ENCODE assay signal across 9 cellular contexts in the genomic region with DNA sequence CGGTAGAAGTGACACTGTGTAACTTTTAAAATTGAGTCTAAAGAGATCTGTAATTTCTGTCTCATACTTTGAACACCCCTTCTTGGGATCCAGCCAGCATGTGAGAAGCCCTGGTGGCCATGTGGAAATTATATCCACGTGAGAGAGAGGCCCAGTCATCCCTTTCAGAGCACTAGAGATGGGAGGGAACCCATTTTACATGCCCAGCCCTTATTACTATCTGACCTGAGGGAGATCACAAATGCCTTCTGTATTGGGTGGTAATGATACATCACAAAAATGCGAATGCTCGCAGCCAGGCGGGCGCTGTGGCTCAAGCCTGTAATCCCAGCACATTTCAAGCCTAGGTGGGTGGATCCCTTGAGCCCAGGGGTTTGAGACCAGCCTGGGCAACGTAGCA. TPM values are rescaled to one million over a fixed set of nuclear protein-coding genes. Genes with fewer than 3 reads are reported as not detected.
A peak's percentile ranks its signal among the peaks of the same experiment; 100 is the strongest.
DNase-seq lines count a peak whose midpoint lies in the region; ATAC-seq and TF ChIP-seq lines count a peak whose summit lies in the region.
"Had no signal": no experiment of that assay in that cellular context is flagged by ENCODE, and none has a peak within 500 bp of the region (broad histone marks: within the 10 kb centered on the region; RNA-seq: fewer than 3 reads in every experiment).

No MANE protein-coding gene starts in this region.

- intact Hi-C loops in activated T-helper 1 cell treated with anti-CD3 and anti-CD28 coated beads, Interleukin-12 subunit alpha, Interleukin-12 subunit beta, Interleukin-2, Interleukin-4 antibody, amounts not matched to agents 30 ng/mL and 10 ng/mL and 1 ng/mL, durations not matched to agents 14 hours and 24 hours and 36 hours (cut with micrococcal nuclease): no loop called here

- H3K27ac ChIP-seq in HUES64 (ENCODE audit: low read depth, low read length) (peak overlapping the region; percentile 76), muscle layer of duodenum (ENCODE audit: low read length) (peak overlapping the region; percentile 83), substantia nigra (ENCODE audit: low read depth, low read length, poor library complexity, severe bottlenecking) (no peak overlapping the region)

- POLR2A ChIA-PET in AG04449 (lab: Yijun Ruan, JAX): interaction anchor here (0.9 kb wide), 1 partner anchor 9 kb away, joined by 3 read pairs; no protein-coding TSS in a partner anchor

- CTCF ChIA-PET in AG04449 (lab: Yijun Ruan, JAX): interaction anchor here (1.3 kb wide), 1 partner anchor 18 kb away, joined by 3 read pairs; no protein-coding TSS in a partner anchor

- peak; percentile 76 for DNase-seq in AG04449 (ENCODE audit: low read depth, low spot score)
- peak; percentile 68 for DNase-seq in choroid plexus epithelial cell (ENCODE audit: low read depth)
- DNase-seq in HT-29 (ENCODE audit: low spot score): no peak
- no peak for DNase-seq in substantia nigra (lab: John Stamatoyannopoulos, UW)
- no peak for DNase-seq in activated T-helper 1 cell treated with anti-CD3 and anti-CD28 coated beads, Interleukin-12 subunit alpha, Interleukin-12 subunit beta, Interleukin-2, Interleukin-4 antibody, amounts not matched to agents 30 ng/mL and 10 ng/mL and 1 ng/mL, durations not matched to agents 14 hours and 24 hours and 36 hours (ENCODE audit: low spot score)
- DNase-seq: activated CD4-positive, alpha-beta T cell treated with anti-CD3 and anti-CD28 coated beads, Interleukin-2, amount 10 ng/mL, durations not matched to agents 7 days and 5 days had no signal

- H3K4me3 ChIP-seq in AG04449 (ENCODE audit: low read depth, low read length) (no peak overlapping the region), HUES64 (ENCODE audit: low read length) (no peak overlapping the region), choroid plexus epithelial cell (ENCODE audit: low read depth, low read length) (no peak overlapping the region), muscle layer of duodenum (ENCODE audit: low read depth in 1 of 2, low read length in 2 of 2) (no peak overlapping the region)

- 84% methylated on average over 7 of the region's 7 CpGs for WGBS in HUES64

- peaks cover 40% of the 10 kb centered on the region for H3K4me1 ChIP-seq in HUES64 (ENCODE audit: insufficient read depth, low read length)
- peaks cover 23 to 52% of the 10 kb centered on the region in 2 donors for H3K4me1 ChIP-seq in muscle layer of duodenum (ENCODE audit: control insufficient read depth in 1 of 2, insufficient read depth in 2 of 2, low read length in 2 of 2)

- no peak overlapping the region for H3K9ac ChIP-seq in HUES64 (ENCODE audit: low read depth, low read length)

- H3K27ac Mint-ChIP-seq in activated T-helper 1 cell treated with anti-CD3 and anti-CD28 coated beads, Interleukin-12 subunit alpha, Interleukin-12 subunit beta, Interleukin-2, Interleukin-4 antibody, amounts not matched to agents 30 ng/mL and 10 ng/mL and 1 ng/mL, durations not matched to agents 14 hours and 24 hours and 36 hours: no peak overlapping the region
- H3K27ac Mint-ChIP-seq: activated CD4-positive, alpha-beta T cell treated with anti-CD3 and anti-CD28 coated beads, Interleukin-2, amount 10 ng/mL, durations not matched to agents 7 days and 5 days had no signal

- no peak overlapping the region for H3K4me3 Mint-ChIP-seq in activated T-helper 1 cell treated with anti-CD3 and anti-CD28 coated beads, Interleukin-12 subunit alpha, Interleukin-12 subunit beta, Interleukin-2, Interleukin-4 antibody, amounts not matched to agents 30 ng/mL and 10 ng/mL and 1 ng/mL, durations not matched to agents 14 hours and 24 hours and 36 hours
- H3K4me3 Mint-ChIP-seq: activated CD4-positive, alpha-beta T cell treated with anti-CD3 and anti-CD28 coated beads, Interleukin-2, amount 10 ng/mL, durations not matched to agents 7 days and 5 days had no signal

- no peaks in the 10 kb centered on the region for H3K9me3 ChIP-seq in HUES64 (ENCODE audit: insufficient read depth, low read depth, low read length)
- no peaks in the 10 kb centered on the region for H3K9me3 ChIP-seq in muscle layer of duodenum (ENCODE audit: control insufficient read depth in 1 of 2, low read length in 2 of 2)

- no peak for ATAC-seq in HG03378 (IDR thresholded peaks at IDR 0.05; ENCODE audit: unreplicated experiment)

- TF ChIP-seq CTCF in AG04449 (IDR thresholded peaks at IDR 0.05; ENCODE audit: insufficient read depth, low read length, missing control alignments) (no peak), choroid plexus epithelial cell (conservative IDR thresholded peaks at IDR 0.05; ENCODE audit: low read depth, low read length) (no peak)

- H3K27me3 ChIP-seq in HUES64 (ENCODE audit: insufficient read depth, low read length) (no peaks in the 10 kb centered on the region), muscle layer of duodenum (ENCODE audit: low read depth, low read length) (no peaks in the 10 kb centered on the region)

- peaks cover 5% of the 10 kb centered on the region for H3K4me1 Mint-ChIP-seq in activated T-helper 1 cell treated with anti-CD3 and anti-CD28 coated beads, Interleukin-12 subunit alpha, Interleukin-12 subunit beta, Interleukin-2, Interleukin-4 antibody, amounts not matched to agents 30 ng/mL and 10 ng/mL and 1 ng/mL, durations not matched to agents 14 hours and 24 hours and 36 hours (ENCODE audit: low read depth)

- H3K27me3 Mint-ChIP-seq in activated T-helper 1 cell treated with anti-CD3 and anti-CD28 coated beads, Interleukin-12 subunit alpha, Interleukin-12 subunit beta, Interleukin-2, Interleukin-4 antibody, amounts not matched to agents 30 ng/mL and 10 ng/mL and 1 ng/mL, durations not matched to agents 14 hours and 24 hours and 36 hours (ENCODE audit: insufficient read depth): no peaks in the 10 kb centered on the region
- H3K27me3 Mint-ChIP-seq: activated CD4-positive, alpha-beta T cell treated with anti-CD3 and anti-CD28 coated beads, Interleukin-2, amount 10 ng/mL, durations not matched to agents 7 days and 5 days had no signal

- H3K36me3 ChIP-seq in HUES64 (ENCODE audit: insufficient read depth, low read length) (no peaks in the 10 kb centered on the region), muscle layer of duodenum (ENCODE audit: control insufficient read depth in 1 of 2, insufficient read depth in 2 of 2, low read length in 2 of 2) (no peaks in the 10 kb centered on the region)

- no peaks in the 10 kb centered on the region for H3K9me3 Mint-ChIP-seq in activated T-helper 1 cell treated with anti-CD3 and anti-CD28 coated beads, Interleukin-12 subunit alpha, Interleukin-12 subunit beta, Interleukin-2, Interleukin-4 antibody, amounts not matched to agents 30 ng/mL and 10 ng/mL and 1 ng/mL, durations not matched to agents 14 hours and 24 hours and 36 hours
- H3K9me3 Mint-ChIP-seq: activated CD4-positive, alpha-beta T cell treated with anti-CD3 and anti-CD28 coated beads, Interleukin-2, amount 10 ng/mL, durations not matched to agents 7 days and 5 days had no signal

- no peaks in the 10 kb centered on the region for H3K36me3 Mint-ChIP-seq in activated T-helper 1 cell treated with anti-CD3 and anti-CD28 coated beads, Interleukin-12 subunit alpha, Interleukin-12 subunit beta, Interleukin-2, Interleukin-4 antibody, amounts not matched to agents 30 ng/mL and 10 ng/mL and 1 ng/mL, durations not matched to agents 14 hours and 24 hours and 36 hours (ENCODE audit: low read depth)

RNA-seq across cellular contexts. Expression of a gene that starts 27.3 kb away (rescaled TPM):
- 21.1 TPM for polyA plus RNA-seq in HUES64 (2013, experiment 1 of 2)
- polyA plus RNA-seq in HUES64 (2013, experiment 2 of 2): 28.0 TPM
- 186 and 190 TPM in 2 replicates for total RNA-seq in HT-29 (2014; rRNA removed; shearing (Covaris generic))
- total RNA-seq in activated T-helper 1 cell treated with anti-CD3 and anti-CD28 coated beads, Interleukin-12 subunit alpha, Interleukin-12 subunit beta, Interleukin-2, Interleukin-4 antibody, amounts not matched to agents 30 ng/mL and 10 ng/mL and 1 ng/mL, durations not matched to agents 14 hours and 24 hours and 36 hours: 32.6 and 33.8 TPM in 2 replicates

Comparison
In these comparisons a context has a peak if more than half of its experiments do, and no peak if none do; other contexts are left out.
1. DNase-seq: peak in AG04449 (single experiment) and choroid plexus epithelial cell (single experiment); none in HT-29 (single experiment), substantia nigra (0 of 49) and activated T-helper 1 cell treated with anti-CD3 and anti-CD28 coated beads, Interleukin-12 subunit alpha, Interleukin-12 subunit beta, Interleukin-2, Interleukin-4 antibody, amounts not matched to agents 30 ng/mL and 10 ng/mL and 1 ng/mL, durations not matched to agents 14 hours and 24 hours and 36 hours (single experiment).